Comparison of ENCODE assay signal across 1 cellular context in genomic region chr7:106659963-106660861, GRCh38.
A peak's percentile ranks its signal among the peaks of the same experiment; 100 is the strongest.
TF ChIP-seq lines count a peak whose summit lies in the region.

No MANE protein-coding gene starts in this region.

TF ChIP-seq in K562, 482 proteins besides CTCF, POLR2A, EP300 and RAD21 (continued from another document and continues in another):
- TF ChIP-seq ZNF239 (CRISPR knock-in tag; IDR thresholded peaks at IDR 0.05) (peak; percentile 63), KDM4B (IDR thresholded peaks at IDR 0.05; ENCODE audit: borderline replicate concordance in 2 of 2, low read depth in 1 of 2) (no peak; a peak in 1 of 4 replicates), GTF2A2 (tag; IDR thresholded peaks at IDR 0.05) (peak; percentile 25; the same call in 1 of the 2 replicates), ARHGAP35 (IDR thresholded peaks at IDR 0.05; ENCODE audit: partially characterized antibody) (no peak), FOS (IDR thresholded peaks at IDR 0.05; ENCODE audit: extremely low read depth, insufficient read length) (no peak), ATF1 (CRISPR knock-in tag; IDR thresholded peaks at IDR 0.05) (no peak; the same call in 1 of the 2 replicates), ATF1 (tag; IDR thresholded peaks at IDR 0.05) (peak; percentile 61), VEZF1 (CRISPR knock-in tag; IDR thresholded peaks at IDR 0.05) (peak; percentile 57; the same call in 1 of the 2 replicates), ETS1 (conservative IDR thresholded peaks at IDR 0.05; ENCODE audit: control insufficient read depth, low read depth, low read length) (peak; percentile 44; the same call in 1 of the 2 replicates), CXXC5 (CRISPR knock-in tag; IDR thresholded peaks at IDR 0.05) (peak; percentile 88), EP400 (IDR thresholded peaks at IDR 0.05) (peak; percentile 91), ZNF3 (CRISPR knock-in tag; IDR thresholded peaks at IDR 0.05) (no peak), E2F4 (CRISPR knock-in tag; IDR thresholded peaks at IDR 0.05; ENCODE audit: low read depth) (peak; percentile 81; the same call in 1 of the 2 replicates), ZNF253 (CRISPR knock-in tag; conservative IDR thresholded peaks at IDR 0.05) (no peak), RAD51 (IDR thresholded peaks at IDR 0.05; ENCODE audit: borderline replicate concordance, low read depth) (no peak), RREB1 (CRISPR knock-in tag; IDR thresholded peaks at IDR 0.05) (peak; percentile 94), BACH1 (tag; IDR thresholded peaks at IDR 0.05) (no peak), MED1 (CRISPR knock-in tag; IDR thresholded peaks at IDR 0.05; ENCODE audit: borderline replicate concordance) (no peak; the same call in 1 of the 2 replicates), DACH1 (IDR thresholded peaks at IDR 0.05; ENCODE audit: partially characterized antibody) (peak; percentile 26), ZNF175 (CRISPR knock-in tag; IDR thresholded peaks at IDR 0.05; ENCODE audit: low read depth) (peak; percentile 61; the same call in 1 of the 2 replicates), NEUROD1 (IDR thresholded peaks at IDR 0.05; ENCODE audit: borderline replicate concordance, low read depth, low read length, partially characterized antibody) (no peak), ETV6 (IDR thresholded peaks at IDR 0.05; ENCODE audit: borderline replicate concordance in 1 of 2, low read depth in 2 of 2, low read length in 1 of 2) (peak; percentile 52 to 56; a peak in 3 of 4 replicates), ETV6 (CRISPR knock-in tag; IDR thresholded peaks at IDR 0.05; ENCODE audit: borderline replicate concordance) (no peak), PPARD (CRISPR knock-in tag; IDR thresholded peaks at IDR 0.05) (no peak), ILF3 (IDR thresholded peaks at IDR 0.05; ENCODE audit: borderline replicate concordance) (peak; percentile 83; the same call in 1 of the 2 replicates), HCFC1 (IDR thresholded peaks at IDR 0.05; ENCODE audit: low read depth, low read length) (peak; percentile 51; the same call in 1 of the 2 replicates), SAFB (IDR thresholded peaks at IDR 0.05; ENCODE audit: borderline replicate concordance, low read depth, low read length) (no peak), FIP1L1 (IDR thresholded peaks at IDR 0.05; ENCODE audit: low read depth, low read length, poor library complexity, severe bottlenecking) (peak; percentile 97), TAF7 (tag; IDR thresholded peaks at IDR 0.05) (0 out of 2 replicates have a peak, but pooled peaks have one; percentile 6), GMEB1 (CRISPR knock-in tag; IDR thresholded peaks at IDR 0.05) (no peak; the same call in 1 of the 2 replicates), DMBX1 (CRISPR knock-in tag; IDR thresholded peaks at IDR 0.05; ENCODE audit: borderline replicate concordance) (peak; percentile 87), PCBP1 (IDR thresholded peaks at IDR 0.05; ENCODE audit: low read depth, low read length, poor library complexity, severe bottlenecking) (peak; percentile 87), TCF3 (CRISPR knock-in tag; IDR thresholded peaks at IDR 0.05) (peak; percentile 50; the same call in 1 of the 2 replicates), TBL1XR1 (IDR thresholded peaks at IDR 0.05; ENCODE audit: low read length in 2 of 2) (peak; percentile 66 to 69; a peak in 3 of 4 replicates), ZNF184 (CRISPR knock-in tag; IDR thresholded peaks at IDR 0.05) (no peak), EHMT2 (IDR thresholded peaks at IDR 0.05) (no peak), SAP30 (IDR thresholded peaks at IDR 0.05; ENCODE audit: borderline replicate concordance, insufficient read depth, low read depth, low read length, poor library complexity, severe bottlenecking) (peak; percentile 62)
- TF ChIP-seq, protein P1, sequence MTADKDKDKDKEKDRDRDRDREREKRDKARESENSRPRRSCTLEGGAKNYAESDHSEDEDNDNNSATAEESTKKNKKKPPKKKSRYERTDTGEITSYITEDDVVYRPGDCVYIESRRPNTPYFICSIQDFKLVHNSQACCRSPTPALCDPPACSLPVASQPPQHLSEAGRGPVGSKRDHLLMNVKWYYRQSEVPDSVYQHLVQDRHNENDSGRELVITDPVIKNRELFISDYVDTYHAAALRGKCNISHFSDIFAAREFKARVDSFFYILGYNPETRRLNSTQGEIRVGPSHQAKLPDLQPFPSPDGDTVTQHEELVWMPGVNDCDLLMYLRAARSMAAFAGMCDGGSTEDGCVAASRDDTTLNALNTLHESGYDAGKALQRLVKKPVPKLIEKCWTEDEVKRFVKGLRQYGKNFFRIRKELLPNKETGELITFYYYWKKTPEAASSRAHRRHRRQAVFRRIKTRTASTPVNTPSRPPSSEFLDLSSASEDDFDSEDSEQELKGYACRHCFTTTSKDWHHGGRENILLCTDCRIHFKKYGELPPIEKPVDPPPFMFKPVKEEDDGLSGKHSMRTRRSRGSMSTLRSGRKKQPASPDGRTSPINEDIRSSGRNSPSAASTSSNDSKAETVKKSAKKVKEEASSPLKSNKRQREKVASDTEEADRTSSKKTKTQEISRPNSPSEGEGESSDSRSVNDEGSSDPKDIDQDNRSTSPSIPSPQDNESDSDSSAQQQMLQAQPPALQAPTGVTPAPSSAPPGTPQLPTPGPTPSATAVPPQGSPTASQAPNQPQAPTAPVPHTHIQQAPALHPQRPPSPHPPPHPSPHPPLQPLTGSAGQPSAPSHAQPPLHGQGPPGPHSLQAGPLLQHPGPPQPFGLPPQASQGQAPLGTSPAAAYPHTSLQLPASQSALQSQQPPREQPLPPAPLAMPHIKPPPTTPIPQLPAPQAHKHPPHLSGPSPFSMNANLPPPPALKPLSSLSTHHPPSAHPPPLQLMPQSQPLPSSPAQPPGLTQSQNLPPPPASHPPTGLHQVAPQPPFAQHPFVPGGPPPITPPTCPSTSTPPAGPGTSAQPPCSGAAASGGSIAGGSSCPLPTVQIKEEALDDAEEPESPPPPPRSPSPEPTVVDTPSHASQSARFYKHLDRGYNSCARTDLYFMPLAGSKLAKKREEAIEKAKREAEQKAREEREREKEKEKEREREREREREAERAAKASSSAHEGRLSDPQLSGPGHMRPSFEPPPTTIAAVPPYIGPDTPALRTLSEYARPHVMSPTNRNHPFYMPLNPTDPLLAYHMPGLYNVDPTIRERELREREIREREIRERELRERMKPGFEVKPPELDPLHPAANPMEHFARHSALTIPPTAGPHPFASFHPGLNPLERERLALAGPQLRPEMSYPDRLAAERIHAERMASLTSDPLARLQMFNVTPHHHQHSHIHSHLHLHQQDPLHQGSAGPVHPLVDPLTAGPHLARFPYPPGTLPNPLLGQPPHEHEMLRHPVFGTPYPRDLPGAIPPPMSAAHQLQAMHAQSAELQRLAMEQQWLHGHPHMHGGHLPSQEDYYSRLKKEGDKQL (CRISPR knock-in tag; IDR thresholded peaks at IDR 0.05; ENCODE audit: borderline replicate concordance): no peak
- TF ChIP-seq, protein P2, sequence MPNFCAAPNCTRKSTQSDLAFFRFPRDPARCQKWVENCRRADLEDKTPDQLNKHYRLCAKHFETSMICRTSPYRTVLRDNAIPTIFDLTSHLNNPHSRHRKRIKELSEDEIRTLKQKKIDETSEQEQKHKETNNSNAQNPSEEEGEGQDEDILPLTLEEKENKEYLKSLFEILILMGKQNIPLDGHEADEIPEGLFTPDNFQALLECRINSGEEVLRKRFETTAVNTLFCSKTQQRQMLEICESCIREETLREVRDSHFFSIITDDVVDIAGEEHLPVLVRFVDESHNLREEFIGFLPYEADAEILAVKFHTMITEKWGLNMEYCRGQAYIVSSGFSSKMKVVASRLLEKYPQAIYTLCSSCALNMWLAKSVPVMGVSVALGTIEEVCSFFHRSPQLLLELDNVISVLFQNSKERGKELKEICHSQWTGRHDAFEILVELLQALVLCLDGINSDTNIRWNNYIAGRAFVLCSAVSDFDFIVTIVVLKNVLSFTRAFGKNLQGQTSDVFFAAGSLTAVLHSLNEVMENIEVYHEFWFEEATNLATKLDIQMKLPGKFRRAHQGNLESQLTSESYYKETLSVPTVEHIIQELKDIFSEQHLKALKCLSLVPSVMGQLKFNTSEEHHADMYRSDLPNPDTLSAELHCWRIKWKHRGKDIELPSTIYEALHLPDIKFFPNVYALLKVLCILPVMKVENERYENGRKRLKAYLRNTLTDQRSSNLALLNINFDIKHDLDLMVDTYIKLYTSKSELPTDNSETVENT (CRISPR knock-in tag; IDR thresholded peaks at IDR 0.05): no peak
- TF ChIP-seq, protein P3, sequence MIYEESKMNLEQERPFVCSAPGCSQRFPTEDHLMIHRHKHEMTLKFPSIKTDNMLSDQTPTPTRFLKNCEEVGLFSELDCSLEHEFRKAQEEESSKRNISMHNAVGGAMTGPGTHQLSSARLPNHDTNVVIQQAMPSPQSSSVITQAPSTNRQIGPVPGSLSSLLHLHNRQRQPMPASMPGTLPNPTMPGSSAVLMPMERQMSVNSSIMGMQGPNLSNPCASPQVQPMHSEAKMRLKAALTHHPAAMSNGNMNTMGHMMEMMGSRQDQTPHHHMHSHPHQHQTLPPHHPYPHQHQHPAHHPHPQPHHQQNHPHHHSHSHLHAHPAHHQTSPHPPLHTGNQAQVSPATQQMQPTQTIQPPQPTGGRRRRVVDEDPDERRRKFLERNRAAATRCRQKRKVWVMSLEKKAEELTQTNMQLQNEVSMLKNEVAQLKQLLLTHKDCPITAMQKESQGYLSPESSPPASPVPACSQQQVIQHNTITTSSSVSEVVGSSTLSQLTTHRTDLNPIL (CRISPR knock-in tag; IDR thresholded peaks at IDR 0.05): no peak
